25 cellular contexts compared by ENCODE assay signal in the genomic region with DNA sequence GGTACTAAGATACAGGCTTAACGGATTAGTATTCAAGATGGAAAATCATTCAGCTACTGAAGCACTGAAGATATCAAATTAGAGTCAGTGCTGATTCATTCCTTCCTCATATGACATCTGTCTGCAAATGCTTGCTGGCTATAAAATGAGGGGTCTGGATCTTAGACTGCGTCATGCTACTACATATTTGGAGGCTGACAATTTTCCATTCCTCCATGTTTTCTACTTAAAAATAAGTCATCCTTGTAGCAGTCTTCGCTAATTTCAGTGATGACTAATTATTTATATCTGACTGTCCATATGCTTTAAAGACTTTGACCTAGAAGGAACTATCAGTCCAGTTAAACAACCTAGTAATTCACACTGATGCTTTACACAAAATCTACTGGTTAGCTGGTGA.
"Had no signal": no experiment of that assay in that cellular context is flagged by ENCODE, and none has a peak within 500 bp of the region (broad histone marks: within the 10 kb centered on the region; RNA-seq: fewer than 3 reads in every experiment).

No MANE protein-coding gene starts in this region.

- DNase-seq: activated CD4-positive, alpha-beta memory T cell treated with anti-CD3 and anti-CD28 coated beads, Interleukin-2, amount 10 ng/mL, durations not matched to agents 7 days and 5 days; activated CD4-positive, alpha-beta T cell treated with anti-CD3 and anti-CD28 coated beads for 36 hours; activated CD4-positive, alpha-beta T cell treated with anti-CD3 and anti-CD28 coated beads, Interleukin-2, amount 50 U/mL, for 1 hour; activated naive CD4-positive, alpha-beta T cell treated with anti-CD3 and anti-CD28 coated beads, Interleukin-2, amount 50 U/mL, for 16 hours; activated naive CD8-positive, alpha-beta T cell treated with anti-CD3 and anti-CD28 coated beads, Interleukin-2, amount 10 ng/mL, durations not matched to agents 7 days and 5 days; activated T-cell treated with anti-CD3 and anti-CD28 coated beads for 4 hours; activated T-cell treated with anti-CD3 and anti-CD28 coated beads, Interleukin-2, amount 50 U/mL, for 48 hours; adrenal gland; anterior cingulate cortex; caudate nucleus; MG63; MV-4-11; NCI-H1092 treated with DMSO at 0.1 percent for 48 hours; NCI-H1417 treated with DMSO at 0.1 percent for 48 hours; NCI-H1694; NCI-H2029; NCI-H2107; NCI-H510A treated with DMSO at 0.1 percent for 48 hours; PC-3; SHP77; T-cell; T-helper 2 cell; WERI-Rb-1 had no signal

- ATAC-seq: activated CD4-positive, alpha-beta T cell treated with anti-CD3 and anti-CD28 coated beads for 36 hours; PC-3; T-cell had no signal

- H3K9me3 ChIP-seq: adrenal gland, breast epithelium, MG63 had no signal

- H3K4me3 Mint-ChIP-seq: activated CD4-positive, alpha-beta memory T cell treated with anti-CD3 and anti-CD28 coated beads, Interleukin-2, amount 10 ng/mL, durations not matched to agents 7 days and 5 days; activated CD4-positive, alpha-beta T cell treated with anti-CD3 and anti-CD28 coated beads for 36 hours; activated naive CD8-positive, alpha-beta T cell treated with anti-CD3 and anti-CD28 coated beads, Interleukin-2, amount 10 ng/mL, durations not matched to agents 7 days and 5 days; T-cell had no signal

- H3K36me3 Mint-ChIP-seq: activated naive CD8-positive, alpha-beta T cell treated with anti-CD3 and anti-CD28 coated beads, Interleukin-2, amount 10 ng/mL, durations not matched to agents 7 days and 5 days; T-cell had no signal

- H3K27me3 ChIP-seq: adrenal gland, breast epithelium, MG63 had no signal

- H3K36me3 ChIP-seq: adrenal gland, breast epithelium, MG63, WERI-Rb-1 had no signal

- H3K27ac ChIP-seq: adrenal gland, breast epithelium, WERI-Rb-1 had no signal

- H3K4me3 ChIP-seq: adrenal gland, breast epithelium, MG63 had no signal

- H3K4me1 Mint-ChIP-seq: activated CD4-positive, alpha-beta memory T cell treated with anti-CD3 and anti-CD28 coated beads, Interleukin-2, amount 10 ng/mL, durations not matched to agents 7 days and 5 days; activated CD4-positive, alpha-beta T cell treated with anti-CD3 and anti-CD28 coated beads for 36 hours; activated naive CD8-positive, alpha-beta T cell treated with anti-CD3 and anti-CD28 coated beads, Interleukin-2, amount 10 ng/mL, durations not matched to agents 7 days and 5 days; T-cell had no signal

- H3K4me1 ChIP-seq: adrenal gland, breast epithelium had no signal

- H3K27ac Mint-ChIP-seq: activated CD4-positive, alpha-beta memory T cell treated with anti-CD3 and anti-CD28 coated beads, Interleukin-2, amount 10 ng/mL, durations not matched to agents 7 days and 5 days; activated CD4-positive, alpha-beta T cell treated with anti-CD3 and anti-CD28 coated beads for 36 hours; activated naive CD8-positive, alpha-beta T cell treated with anti-CD3 and anti-CD28 coated beads, Interleukin-2, amount 10 ng/mL, durations not matched to agents 7 days and 5 days; activated T-helper 2 cell treated with anti-CD3 and anti-CD28 coated beads, Interferon-gamma antibody, Interleukin-2, Interleukin-4, amounts not matched to agents 10 μg/mL and 5 μg/mL and 100 μg/mL, durations not matched to agents 14 hours and 24 hours and 36 hours; T-cell had no signal

- H3K27me3 Mint-ChIP-seq: activated CD4-positive, alpha-beta memory T cell treated with anti-CD3 and anti-CD28 coated beads, Interleukin-2, amount 10 ng/mL, durations not matched to agents 7 days and 5 days; activated CD4-positive, alpha-beta T cell treated with anti-CD3 and anti-CD28 coated beads for 36 hours; activated naive CD8-positive, alpha-beta T cell treated with anti-CD3 and anti-CD28 coated beads, Interleukin-2, amount 10 ng/mL, durations not matched to agents 7 days and 5 days; T-cell had no signal
